11 cellular contexts compared by ENCODE assay signal in genomic region chr1:82819234-82819633, GRCh38.
DNase-seq lines count a peak whose midpoint lies in the region; ATAC-seq lines count a peak whose summit lies in the region.
"Had no signal": no experiment of that assay in that cellular context is flagged by ENCODE, and none has a peak within 500 bp of the region (broad histone marks: within the 10 kb centered on the region; RNA-seq: fewer than 3 reads in every experiment).

No MANE protein-coding gene starts in this region.

- peak; percentile 68 to 82 for ATAC-seq in activated naive CD4-positive, alpha-beta T cell treated with anti-CD3 and anti-CD28 coated beads, Interleukin-2, amount 50 U/mL, for 72 hours
- ATAC-seq in HG02642 (IDR thresholded peaks at IDR 0.05; ENCODE audit: poor library complexity, unreplicated experiment) (peak; percentile 70), GM19455 (IDR thresholded peaks at IDR 0.05; ENCODE audit: unreplicated experiment) (no peak)
- ATAC-seq in stimulated activated naive B cell treated with anti-CD40 and anti-IgM and Interleukin-4, amounts not matched to agents 10 μg/mL and 1 μg/mL and 100 μg/mL, for 72 hours (replicated peaks) = peak; percentile 27 to 47

- no peaks in the 10 kb centered on the region for H3K36me3 Mint-ChIP-seq in activated naive CD4-positive, alpha-beta T cell treated with anti-CD3 and anti-CD28 coated beads, Interleukin-2, amount 50 U/mL, for 72 hours
- H3K36me3 Mint-ChIP-seq in stimulated activated naive B cell treated with anti-CD40 and anti-IgM and Interleukin-4, amounts not matched to agents 10 μg/mL and 1 μg/mL and 100 μg/mL, for 72 hours = no peaks in the 10 kb centered on the region
- H3K36me3 Mint-ChIP-seq: naive B cell had no signal

- H3K9me3 ChIP-seq in MG63 = no peaks in the 10 kb centered on the region

- DNase-seq in activated naive CD4-positive, alpha-beta T cell treated with anti-CD3 and anti-CD28 coated beads, Interleukin-2, amount 50 U/mL, for 72 hours (ENCODE audit: low spot score in 2 of 2) = no peak
- DNase-seq in activated naive CD4-positive, alpha-beta T cell treated with Interleukin-2 at 50 U/mL for 16 hours = no peak
- DNase-seq in SK-MEL-5 (ENCODE audit: low read depth, low spot score) (peak; percentile 5), H7 (no peak), MG63 (no peak)
- DNase-seq in stimulated activated naive B cell treated with anti-CD40 and anti-IgM and Interleukin-4, amounts not matched to agents 10 μg/mL and 1 μg/mL and 100 μg/mL, for 72 hours = no peak
- DNase-seq: Karpas-422; naive B cell; stimulated activated CD4-positive, alpha-beta T cell treated with anti-CD3 and anti-CD28 coated beads, Interleukin-2, amount 100 ng/mL, for 24 hours had no signal

- H3K4me1 Mint-ChIP-seq in stimulated activated naive B cell treated with anti-CD40 and anti-IgM and Interleukin-4, amounts not matched to agents 10 μg/mL and 1 μg/mL and 100 μg/mL, for 72 hours = peaks cover 7 to 8% of the 10 kb centered on the region in 2 donors

- H3K9me3 Mint-ChIP-seq in activated naive CD4-positive, alpha-beta T cell treated with anti-CD3 and anti-CD28 coated beads, Interleukin-2, amount 50 U/mL, for 72 hours = no peaks in the 10 kb centered on the region
- H3K9me3 Mint-ChIP-seq in stimulated activated naive B cell treated with anti-CD40 and anti-IgM and Interleukin-4, amounts not matched to agents 10 μg/mL and 1 μg/mL and 100 μg/mL, for 72 hours = no peaks in the 10 kb centered on the region
- H3K9me3 Mint-ChIP-seq: naive B cell had no signal

- no peaks in the 10 kb centered on the region for H3K27me3 Mint-ChIP-seq in stimulated activated naive B cell treated with anti-CD40 and anti-IgM and Interleukin-4, amounts not matched to agents 10 μg/mL and 1 μg/mL and 100 μg/mL, for 72 hours
- H3K27me3 Mint-ChIP-seq: naive B cell had no signal

- no peaks in the 10 kb centered on the region for H3K27me3 ChIP-seq in H7 (ENCODE audit: control insufficient read depth, insufficient read depth, low read length)
- no peaks in the 10 kb centered on the region for H3K27me3 ChIP-seq in MG63

- peak overlapping the region; percentile 32 to 38 for H3K27ac Mint-ChIP-seq in activated naive CD4-positive, alpha-beta T cell treated with anti-CD3 and anti-CD28 coated beads, Interleukin-2, amount 50 U/mL, for 72 hours
- no peak overlapping the region for H3K27ac Mint-ChIP-seq in stimulated activated naive B cell treated with anti-CD40 and anti-IgM and Interleukin-4, amounts not matched to agents 10 μg/mL and 1 μg/mL and 100 μg/mL, for 72 hours

- H3K36me3 ChIP-seq in H7 (replicated peaks; ENCODE audit: control insufficient read depth, insufficient read depth, low read length) = no peaks in the 10 kb centered on the region
- H3K36me3 ChIP-seq in MG63 = no peaks in the 10 kb centered on the region

- H3K4me3 ChIP-seq in H7 (ENCODE audit: insufficient read depth, low read depth, low read length) = no peak overlapping the region
- H3K4me3 ChIP-seq in MG63 = no peak overlapping the region

- in situ Hi-C loops in SK-MEL-5 (cut with HindIII; ENCODE audit: low pct_unique_long_range_greater_than_20kb, low sequenced_read_pairs) = no loop called here

- peak overlapping the region in 1 of 2 donors; percentile 17 for H3K4me3 Mint-ChIP-seq in stimulated activated naive B cell treated with anti-CD40 and anti-IgM and Interleukin-4, amounts not matched to agents 10 μg/mL and 1 μg/mL and 100 μg/mL, for 72 hours
